ENCODE assay signal across 2 cellular contexts in genomic region chr6:156659317-156660198, GRCh38.
TF ChIP-seq lines count a peak whose summit lies in the region.

No MANE protein-coding gene starts in this region.

TF ChIP-seq in HCT116, 20 proteins besides CTCF, POLR2A, EP300 and RAD21:
- TF ChIP-seq MAX (IDR thresholded peaks at IDR 0.05), result no peak
- no peak for TF ChIP-seq TCF7L2 (IDR thresholded peaks at IDR 0.05; ENCODE audit: borderline replicate concordance, extremely low read depth, insufficient read depth, insufficient read length)
- TF ChIP-seq SRF (IDR thresholded peaks at IDR 0.05; ENCODE audit: low read depth), result no peak
- no peak for TF ChIP-seq ZBTB33 (IDR thresholded peaks at IDR 0.05; ENCODE audit: extremely low read depth, insufficient replicate concordance, low read length)
- no peak for TF ChIP-seq SP1 (IDR thresholded peaks at IDR 0.05; ENCODE audit: low read depth)
- TF ChIP-seq ATF3 (IDR thresholded peaks at IDR 0.05), result no peak
- no peak for TF ChIP-seq SIN3A (IDR thresholded peaks at IDR 0.05; ENCODE audit: low read depth)
- no peak for TF ChIP-seq ELF1 (IDR thresholded peaks at IDR 0.05; ENCODE audit: borderline replicate concordance, low read depth)
- TF ChIP-seq ZNF274 (IDR thresholded peaks at IDR 0.05; ENCODE audit: low read depth, low read length), result no peak
- TF ChIP-seq, protein P1, sequence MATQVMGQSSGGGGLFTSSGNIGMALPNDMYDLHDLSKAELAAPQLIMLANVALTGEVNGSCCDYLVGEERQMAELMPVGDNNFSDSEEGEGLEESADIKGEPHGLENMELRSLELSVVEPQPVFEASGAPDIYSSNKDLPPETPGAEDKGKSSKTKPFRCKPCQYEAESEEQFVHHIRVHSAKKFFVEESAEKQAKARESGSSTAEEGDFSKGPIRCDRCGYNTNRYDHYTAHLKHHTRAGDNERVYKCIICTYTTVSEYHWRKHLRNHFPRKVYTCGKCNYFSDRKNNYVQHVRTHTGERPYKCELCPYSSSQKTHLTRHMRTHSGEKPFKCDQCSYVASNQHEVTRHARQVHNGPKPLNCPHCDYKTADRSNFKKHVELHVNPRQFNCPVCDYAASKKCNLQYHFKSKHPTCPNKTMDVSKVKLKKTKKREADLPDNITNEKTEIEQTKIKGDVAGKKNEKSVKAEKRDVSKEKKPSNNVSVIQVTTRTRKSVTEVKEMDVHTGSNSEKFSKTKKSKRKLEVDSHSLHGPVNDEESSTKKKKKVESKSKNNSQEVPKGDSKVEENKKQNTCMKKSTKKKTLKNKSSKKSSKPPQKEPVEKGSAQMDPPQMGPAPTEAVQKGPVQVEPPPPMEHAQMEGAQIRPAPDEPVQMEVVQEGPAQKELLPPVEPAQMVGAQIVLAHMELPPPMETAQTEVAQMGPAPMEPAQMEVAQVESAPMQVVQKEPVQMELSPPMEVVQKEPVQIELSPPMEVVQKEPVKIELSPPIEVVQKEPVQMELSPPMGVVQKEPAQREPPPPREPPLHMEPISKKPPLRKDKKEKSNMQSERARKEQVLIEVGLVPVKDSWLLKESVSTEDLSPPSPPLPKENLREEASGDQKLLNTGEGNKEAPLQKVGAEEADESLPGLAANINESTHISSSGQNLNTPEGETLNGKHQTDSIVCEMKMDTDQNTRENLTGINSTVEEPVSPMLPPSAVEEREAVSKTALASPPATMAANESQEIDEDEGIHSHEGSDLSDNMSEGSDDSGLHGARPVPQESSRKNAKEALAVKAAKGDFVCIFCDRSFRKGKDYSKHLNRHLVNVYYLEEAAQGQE (IDR thresholded peaks at IDR 0.05; ENCODE audit: low read depth), result no peak
- no peak for TF ChIP-seq YY1 (IDR thresholded peaks at IDR 0.05; ENCODE audit: extremely low read depth, insufficient replicate concordance, low read depth, low read length)
- TF ChIP-seq CEBPB (IDR thresholded peaks at IDR 0.05; ENCODE audit: low read depth), result no peak
- no peak for TF ChIP-seq JUND (IDR thresholded peaks at IDR 0.05)

TF ChIP-seq in SK-N-SH, 30 proteins besides CTCF, POLR2A, EP300 and RAD21:
- TF ChIP-seq GABPA (IDR thresholded peaks at IDR 0.05; ENCODE audit: low read depth), result no peak
- no peak for TF ChIP-seq RXRA (IDR thresholded peaks at IDR 0.05; ENCODE audit: borderline replicate concordance, low read depth)
- TF ChIP-seq ELF1 (IDR thresholded peaks at IDR 0.05), result no peak
- TF ChIP-seq, protein P2, sequence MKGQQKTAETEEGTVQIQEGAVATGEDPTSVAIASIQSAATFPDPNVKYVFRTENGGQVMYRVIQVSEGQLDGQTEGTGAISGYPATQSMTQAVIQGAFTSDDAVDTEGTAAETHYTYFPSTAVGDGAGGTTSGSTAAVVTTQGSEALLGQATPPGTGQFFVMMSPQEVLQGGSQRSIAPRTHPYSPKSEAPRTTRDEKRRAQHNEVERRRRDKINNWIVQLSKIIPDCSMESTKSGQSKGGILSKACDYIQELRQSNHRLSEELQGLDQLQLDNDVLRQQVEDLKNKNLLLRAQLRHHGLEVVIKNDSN (IDR thresholded peaks at IDR 0.05; ENCODE audit: borderline replicate concordance, low read depth), result no peak
- TF ChIP-seq CHD2 (IDR thresholded peaks at IDR 0.05; ENCODE audit: low read length, partially characterized antibody), result no peak
- no peak for TF ChIP-seq FOSL2 (IDR thresholded peaks at IDR 0.05; ENCODE audit: borderline replicate concordance, low read depth)
- TF ChIP-seq TAF1 (IDR thresholded peaks at IDR 0.05; ENCODE audit: borderline replicate concordance, low read depth, low read length), result no peak
- no peak for TF ChIP-seq POLR2AphosphoS5 (IDR thresholded peaks at IDR 0.05; ENCODE audit: low read depth, low read length)
- TF ChIP-seq YY1 (IDR thresholded peaks at IDR 0.05; ENCODE audit: low read depth), result no peak
- no peak for TF ChIP-seq JUND (IDR thresholded peaks at IDR 0.05)
- TF ChIP-seq RCOR1 (IDR thresholded peaks at IDR 0.05; ENCODE audit: low read length), result no peak
- TF ChIP-seq NFIC (IDR thresholded peaks at IDR 0.05; ENCODE audit: borderline replicate concordance), result no peak
- TF ChIP-seq SIN3A (IDR thresholded peaks at IDR 0.05; ENCODE audit: borderline replicate concordance, low read depth, low read length), result no peak
- TF ChIP-seq, protein P3, sequence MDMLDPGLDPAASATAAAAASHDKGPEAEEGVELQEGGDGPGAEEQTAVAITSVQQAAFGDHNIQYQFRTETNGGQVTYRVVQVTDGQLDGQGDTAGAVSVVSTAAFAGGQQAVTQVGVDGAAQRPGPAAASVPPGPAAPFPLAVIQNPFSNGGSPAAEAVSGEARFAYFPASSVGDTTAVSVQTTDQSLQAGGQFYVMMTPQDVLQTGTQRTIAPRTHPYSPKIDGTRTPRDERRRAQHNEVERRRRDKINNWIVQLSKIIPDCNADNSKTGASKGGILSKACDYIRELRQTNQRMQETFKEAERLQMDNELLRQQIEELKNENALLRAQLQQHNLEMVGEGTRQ (IDR thresholded peaks at IDR 0.05; ENCODE audit: borderline replicate concordance, low read depth, low read length), result no peak
- TF ChIP-seq, protein P1 (IDR thresholded peaks at IDR 0.05; ENCODE audit: low read depth, low read length), result no peak
TF ChIP-seq in SK-N-SH: peak in this region for 0.
